Comparison of ENCODE assay signal across 8 cellular contexts in genomic region chr2:48105848-48106247, GRCh38.
DNase-seq lines count a peak whose midpoint lies in the region; ATAC-seq and TF ChIP-seq lines count a peak whose summit lies in the region.

No MANE protein-coding gene starts in this region.

- ATAC-seq in HCT116, result no peak; the same call in 1 of the 2 replicates
- no peak for ATAC-seq in GM18858 (IDR thresholded peaks at IDR 0.05; ENCODE audit: unreplicated experiment)
- ATAC-seq in GM21423 (IDR thresholded peaks at IDR 0.05; ENCODE audit: unreplicated experiment), result no peak

- H3K4me2 ChIP-seq in BLaER1, result peak overlapping the region; percentile 53; the same call in 1 of the 2 replicates
- peak overlapping the region; percentile 75 for H3K4me2 ChIP-seq in HCT116 (ENCODE audit: low read length)

- H2AFZ ChIP-seq in HCT116 (ENCODE audit: low read depth, low read length, poor library complexity, severe bottlenecking) (peak overlapping the region; percentile 75), neuron (ENCODE audit: low read depth, low read length) (peak overlapping the region; percentile 55)

- no peaks in the 10 kb centered on the region for H3K9me2 ChIP-seq in HCT116 (ENCODE audit: insufficient read depth)

- RAD21 ChIA-PET in HCT116 (lab: Charles Lee; ENCODE audit: low non-redundant PET in 1 of 2, low total read pairs in 2 of 2, uncharacterized antibody in 2 of 2, unreplicated experiment in 2 of 2), result no interaction called here

- WGBS in spleen, 5 donors, result 79 to 90% (median 82%) methylated on average over 11 of the region's 11 CpGs

- H3K36me3 ChIP-seq in BLaER1 (no peaks in the 10 kb centered on the region), HCT116 (ENCODE audit: control insufficient read depth in 1 of 2, insufficient read depth in 2 of 2, low read length in 2 of 2) (no peaks in the 10 kb centered on the region), neuron (ENCODE audit: insufficient read depth, low read length) (no peaks in the 10 kb centered on the region), spleen (no peaks in the 10 kb centered on the region)

- H3K9ac ChIP-seq in BLaER1 (no peak overlapping the region), HCT116 (ENCODE audit: low read length) (no peak overlapping the region)

- CTCF ChIA-PET in HCT116 (lab: Charles Lee), result interaction anchor here (1.3 to 3.2 kb wide), 2 partner anchors 199 to 247 kb away, joined by 6 to 14 read pairs; partner anchors contain the start of gene FBXO11

- no peak for TF ChIP-seq RAD21 in HCT116 (IDR thresholded peaks at IDR 0.05; ENCODE audit: low read depth)

- H3K4me3 ChIP-seq in BLaER1 (no peak overlapping the region), HCT116 (replicated peaks in 1 of 2; ENCODE audit: low read depth in 1 of 2, low read length in 2 of 2) (no peak overlapping the region), coronary artery (peak overlapping the region; percentile 56), neuron (ENCODE audit: low read length) (no peak overlapping the region), spleen (peak overlapping the region in 1 of 8 donors; percentile 44)

- no peak for DNase-seq in HCT116 (ENCODE audit: low read depth, low spot score)
- no peak for DNase-seq in coronary artery (ENCODE audit: low spot score)
- DNase-seq in spleen, result no peak
- DNase-seq in GDM1 (lab: John Stamatoyannopoulos, UW), result no peak

- H4K20me1 ChIP-seq in BLaER1, result no peaks in the 10 kb centered on the region
- H4K20me1 ChIP-seq in HCT116 (ENCODE audit: insufficient read depth), result no peaks in the 10 kb centered on the region

- H3K27ac ChIP-seq in BLaER1 (no peak overlapping the region), HCT116 (ENCODE audit: low read depth, low read length) (no peak overlapping the region), coronary artery (peak overlapping the region in 1 of 2 donors; percentile 65), spleen (peak overlapping the region in 3 of 8 donors; percentile 37 to 66 (median 53))

- H3K27me3 ChIP-seq in BLaER1 (no peaks in the 10 kb centered on the region), HCT116 (ENCODE audit: insufficient read depth, low read length) (no peaks in the 10 kb centered on the region), neuron (ENCODE audit: insufficient read depth, low read length) (no peaks in the 10 kb centered on the region), spleen (replicated peaks in 1 of 7) (no peaks in the 10 kb centered on the region)

- POLR2A ChIA-PET in HCT116 (lab: Charles Lee), result interaction anchor here (1.4 kb wide), 1 partner anchor 199 kb away, joined by 4 read pairs; no protein-coding TSS in a partner anchor

- H3K9me3 ChIP-seq in BLaER1 (no peaks in the 10 kb centered on the region), HCT116 (ENCODE audit: control insufficient read depth in 1 of 2, insufficient read depth in 1 of 2, low read depth in 1 of 2, low read length in 2 of 2) (no peaks in the 10 kb centered on the region), neuron (ENCODE audit: low read length) (no peaks in the 10 kb centered on the region), spleen (no peaks in the 10 kb centered on the region)

- peaks cover 21% of the 10 kb centered on the region for H3K4me1 ChIP-seq in BLaER1
- peaks cover 14 to 48% of the 10 kb centered on the region in 2 experiments; a peak in 3 of 4 replicates for H3K4me1 ChIP-seq in HCT116 (ENCODE audit: control insufficient read depth in 1 of 2, insufficient read depth in 2 of 2, low read length in 2 of 2)
- peaks cover 11% of the 10 kb centered on the region for H3K4me1 ChIP-seq in neuron (ENCODE audit: insufficient read depth, low read length)
- peaks cover 6 to 33% (median 15%) of the 10 kb centered on the region in 6 donors for H3K4me1 ChIP-seq in spleen

- intact Hi-C loops in HCT116 (cut with micrococcal nuclease) (loop anchor here (1.0 to 5.0 kb wide), 5 partner anchors 199 to 764 kb away; partner anchors contain the start of genes FBXO11 and MSH6), spleen (cut with DNase I; ENCODE audit: low total_unique reads) (loop anchor here (5.0 kb wide), 2 partner anchors 249 to 669 kb away; no protein-coding TSS in a partner anchor)

- TF ChIP-seq POLR2A in HCT116 (IDR thresholded peaks at IDR 0.05; ENCODE audit: borderline replicate concordance, extremely low read depth, insufficient read depth, insufficient read length) (no peak), spleen (IDR thresholded peaks at IDR 0.05) (no peak)

- BruUV-seq in HCT116 (replicated peaks; lab: Mats Ljungman, UMichigan), result no TSS peak

- no peak for TF ChIP-seq CTCF in HCT116 (IDR thresholded peaks at IDR 0.05 in 2 of 3, conservative IDR thresholded peaks at IDR 0.05 in 1 of 3; ENCODE audit: borderline replicate concordance in 1 of 3, insufficient read depth in 1 of 3, low read depth in 2 of 3, low read length in 2 of 3)
- no peak for TF ChIP-seq CTCF in coronary artery (IDR thresholded peaks at IDR 0.05)
- TF ChIP-seq CTCF in spleen (IDR thresholded peaks at IDR 0.05 in 8 of 11, conservative IDR thresholded peaks at IDR 0.05 in 3 of 11), result no peak

- H3K79me2 ChIP-seq in HCT116 (ENCODE audit: insufficient read depth, low read length), result no peaks in the 10 kb centered on the region

TF ChIP-seq in HCT116, 20 proteins besides CTCF, POLR2A, EP300 and RAD21:
- TF ChIP-seq YY1 (IDR thresholded peaks at IDR 0.05; ENCODE audit: extremely low read depth, insufficient replicate concordance, low read depth, low read length), result no peak
- TF ChIP-seq ZFX (IDR thresholded peaks at IDR 0.05), result no peak
- TF ChIP-seq ZNF274 (IDR thresholded peaks at IDR 0.05; ENCODE audit: low read depth, low read length), result no peak
- no peak for TF ChIP-seq JUND (IDR thresholded peaks at IDR 0.05)
- no peak for TF ChIP-seq MAX (IDR thresholded peaks at IDR 0.05)
- TF ChIP-seq CEBPB (IDR thresholded peaks at IDR 0.05; ENCODE audit: low read depth), result no peak
